In the genomic region with DNA sequence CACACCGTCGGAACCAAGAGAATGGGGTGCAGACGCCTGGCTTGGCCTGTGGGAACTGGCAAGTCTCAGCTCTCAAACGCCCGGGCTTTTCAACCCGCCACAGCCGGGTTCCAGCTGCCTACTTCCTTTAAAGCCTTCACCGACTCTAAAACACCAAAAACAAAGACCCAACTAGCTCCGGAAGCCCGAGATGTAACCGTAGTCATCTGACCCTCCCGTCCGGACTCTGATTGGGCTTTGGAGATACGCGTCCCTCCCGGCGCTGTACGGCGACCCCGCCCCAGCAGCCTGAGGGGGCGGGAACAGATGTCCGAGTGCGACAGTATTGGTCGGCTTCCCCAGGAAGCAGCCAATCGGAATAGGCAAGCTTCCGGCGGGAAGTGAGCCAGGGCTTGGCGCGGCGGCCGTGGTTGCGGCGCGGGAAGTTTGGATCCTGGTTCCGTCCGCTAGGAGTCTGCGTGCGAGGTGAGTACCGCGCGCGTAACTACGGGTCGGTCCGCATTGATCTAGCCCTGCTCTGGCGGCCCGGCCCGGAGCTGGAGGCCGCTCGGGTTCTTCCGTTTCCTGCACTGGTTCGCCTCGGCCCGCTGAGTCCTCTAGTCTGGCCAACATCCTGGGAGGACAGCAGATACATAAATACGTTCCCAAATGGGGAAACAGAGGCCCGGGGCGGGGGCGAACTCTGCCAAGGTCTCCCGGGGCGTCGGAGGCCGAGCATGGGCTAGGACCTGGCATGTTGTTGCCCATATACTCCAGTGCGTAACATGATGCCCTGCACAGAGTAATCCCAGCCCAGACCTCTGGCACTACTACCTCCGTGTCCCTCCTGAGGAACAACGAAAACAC, we compare ENCODE assay signal across 8 cellular contexts. TPM values are rescaled to one million over a fixed set of nuclear protein-coding genes. Genes with fewer than 3 reads are reported as not detected.
DNase-seq lines count a peak whose midpoint lies in the region; ATAC-seq, FAIRE-seq and TF ChIP-seq lines count a peak whose summit lies in the region.

TSS of gene BLM (plus strand) at position 371 of the 846 bp plus-strand sequence. CDS start 30,047 bp downstream, outside the sequence.

- H3K79me2 ChIP-seq in astrocyte (ENCODE audit: insufficient read depth, low read length): peaks cover 25% of the 10 kb centered on the region

- peak within 1 kb of the TSS; percentile 98 for H3K4me3 Mint-ChIP-seq in astrocyte (ENCODE audit: unreplicated experiment)

- H3K9ac ChIP-seq in astrocyte (ENCODE audit: low read length): peak within 1 kb of the TSS; percentile 86
- H3K9ac ChIP-seq in rectal smooth muscle tissue (ENCODE audit: low read length): peak within 1 kb of the TSS; percentile 47

- no peaks in the 10 kb centered on the region for H3K9me3 Mint-ChIP-seq in astrocyte (ENCODE audit: unreplicated experiment)

- peak; percentile 90 for TF ChIP-seq POLR2A in GM18505 (IDR thresholded peaks at IDR 0.05; ENCODE audit: borderline replicate concordance, extremely low read depth, insufficient read depth, insufficient read length)

- no peaks in the 10 kb centered on the region for H3K36me3 Mint-ChIP-seq in astrocyte (ENCODE audit: low read depth, unreplicated experiment)

- peak within 1 kb of the TSS; percentile 91 for H2AFZ ChIP-seq in astrocyte (ENCODE audit: low read depth, low read length)

- no peaks in the 10 kb centered on the region for H3K27me3 Mint-ChIP-seq in astrocyte (ENCODE audit: low read depth, unreplicated experiment)

- H3K4me3 ChIP-seq in astrocyte (ENCODE audit: insufficient read depth, low read depth, low read length): peak within 1 kb of the TSS; percentile 81
- peak within 1 kb of the TSS; percentile 77 for H3K4me3 ChIP-seq in rectal smooth muscle tissue (ENCODE audit: low read length)

- H3K4me1 Mint-ChIP-seq in astrocyte (ENCODE audit: low read depth, unreplicated experiment): peaks cover 8% of the 10 kb centered on the region

- H3K27me3 ChIP-seq in astrocyte (ENCODE audit: insufficient read depth, low read length): no peaks in the 10 kb centered on the region
- H3K27me3 ChIP-seq in rectal smooth muscle tissue (ENCODE audit: control insufficient read depth, insufficient read depth, low read length): no peaks in the 10 kb centered on the region

- no peaks in the 10 kb centered on the region for H3K36me3 ChIP-seq in astrocyte (ENCODE audit: insufficient read depth, low read length)
- H3K36me3 ChIP-seq in rectal smooth muscle tissue (ENCODE audit: control insufficient read depth, insufficient read depth, low read length): no peaks in the 10 kb centered on the region

- FAIRE-seq in astrocyte (lab: Jason Lieb, UNC): peak; percentile 17

- ATAC-seq in GM18505 (IDR thresholded peaks at IDR 0.05; ENCODE audit: unreplicated experiment) (peak; percentile 98), HG02973 (IDR thresholded peaks at IDR 0.05; ENCODE audit: unreplicated experiment) (peak; percentile 98)

- H3K27ac Mint-ChIP-seq in astrocyte (ENCODE audit: unreplicated experiment): peak within 1 kb of the TSS; percentile 83

- DNase-seq in NCI-H2029 (lab: John Stamatoyannopoulos, UW) (peak; percentile 83), T-helper 22 cell (ENCODE audit: low read depth) (peak; percentile 93), astrocyte (ENCODE audit: low read depth) (peak; percentile 92), hepatic stellate cell (ENCODE audit: low spot score) (peak; percentile 99), cortex of kidney (lab: John Stamatoyannopoulos, UW) (no peak)

- no peaks in the 10 kb centered on the region for H3K9me3 ChIP-seq in astrocyte (ENCODE audit: insufficient read depth, low read depth, low read length)

- peak within 1 kb of the TSS; percentile 88 for H3K4me2 ChIP-seq in astrocyte (ENCODE audit: low read length)

- H3K27ac ChIP-seq in astrocyte (ENCODE audit: low read depth, low read length) (peak within 1 kb of the TSS; percentile 71), rectal smooth muscle tissue (ENCODE audit: low read depth, low read length) (peak within 1 kb of the TSS; percentile 86)

- TF ChIP-seq CTCF in astrocyte (IDR thresholded peaks at IDR 0.05; ENCODE audit: insufficient read depth, low read depth, low read length): no peak

- H3K4me1 ChIP-seq in astrocyte (ENCODE audit: insufficient read depth, low read length) (peaks cover 11% of the 10 kb centered on the region), rectal smooth muscle tissue (ENCODE audit: control insufficient read depth, insufficient read depth, low read length) (peaks cover 2% of the 10 kb centered on the region)

- no peaks in the 10 kb centered on the region for H4K20me1 ChIP-seq in astrocyte (ENCODE audit: insufficient read depth, low read length)

RNA-seq across cellular contexts. Expression of gene BLM, which starts in this region (rescaled TPM):
- total RNA-seq in astrocyte: 2.8 and 3.7 TPM in 2 replicates
